Comparison of ENCODE assay signal across 8 cellular contexts in the genomic region with DNA sequence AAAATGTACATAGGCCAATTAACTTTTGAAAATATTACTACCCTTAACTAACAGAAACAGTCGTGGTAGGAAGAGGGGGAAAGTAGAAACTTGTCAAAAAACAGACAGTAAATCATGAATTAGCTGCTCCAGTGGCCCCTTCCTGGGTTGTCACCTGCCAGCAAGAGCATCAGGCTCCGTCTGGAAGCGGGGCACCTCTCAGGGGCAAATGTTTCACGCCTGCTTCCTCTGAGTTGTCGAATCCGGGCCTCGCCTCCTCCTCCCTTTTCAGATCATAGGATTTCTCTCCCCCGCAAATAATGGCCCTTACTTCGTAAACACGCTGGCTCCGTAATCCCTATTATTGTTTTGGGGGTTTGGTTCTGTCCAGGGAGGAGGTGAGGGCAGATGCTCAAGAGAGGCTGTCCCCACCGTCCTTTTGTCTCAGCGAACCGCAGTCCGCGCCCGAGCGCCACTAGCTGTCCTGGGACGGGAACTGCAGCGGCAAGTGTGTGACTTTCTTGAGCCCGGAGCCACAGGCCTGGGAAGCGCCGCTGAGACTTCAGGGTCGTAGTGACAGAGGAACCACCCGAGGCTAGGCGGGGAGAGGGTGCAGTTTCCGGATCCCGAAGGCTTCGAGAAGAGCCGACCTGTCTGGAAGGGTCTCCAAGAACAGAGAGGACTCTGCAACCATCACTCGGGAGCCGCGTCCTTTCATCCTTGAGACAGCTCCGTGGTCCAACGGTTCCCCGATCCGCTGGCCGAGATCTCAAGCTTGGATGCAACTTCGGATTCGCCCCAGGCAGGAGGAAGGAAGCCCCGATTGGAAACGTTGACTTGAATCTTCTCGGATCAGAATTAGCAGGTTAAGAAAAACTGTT.
DNase-seq lines count a peak whose midpoint lies in the region; ATAC-seq, FAIRE-seq and TF ChIP-seq lines count a peak whose summit lies in the region.

No MANE protein-coding gene starts in this region.

- peak; percentile 66 to 81 for TF ChIP-seq CTCF in brain (conservative IDR thresholded peaks at IDR 0.05)
- peak in 9 of 11 experiments; percentile 17 to 68 (median 49) for TF ChIP-seq CTCF in spleen (IDR thresholded peaks at IDR 0.05 in 8 of 11, conservative IDR thresholded peaks at IDR 0.05 in 3 of 11)

- peak overlapping the region; percentile 30 to 72 (median 47) for H3K4me3 ChIP-seq in spleen

- intact Hi-C loops in spleen (cut with DNase I; ENCODE audit: low total_unique reads) = no loop called here

- H3K36me3 Mint-ChIP-seq in brain = no peaks in the 10 kb centered on the region

- peaks cover 39% of the 10 kb centered on the region for H3K27me3 Mint-ChIP-seq in brain

- peaks cover 26% of the 10 kb centered on the region for H3K4me1 Mint-ChIP-seq in brain

- 1 to 2% (median 1%) methylated on average over 30 to 43 of the region's 43 CpGs for WGBS in spleen, 5 donors

- peak overlapping the region in 7 of 8 donors; percentile 7 to 63 (median 58) for H3K27ac ChIP-seq in spleen

- peaks cover 0 to 32% (median 6%) of the 10 kb centered on the region in 7 donors for H3K27me3 ChIP-seq in spleen (replicated peaks in 1 of 7)

- DNase-seq in A172 (ENCODE audit: low spot score) (peak; percentile 77), GM18507 (ENCODE audit: extremely low spot score, insufficient read length, low read depth) (peak; percentile 68), NCI-H2081 treated with DMSO at 0.1 percent for 48 hours (lab: John Stamatoyannopoulos, UW) (peak; percentile 78), UCSD-AML1 (lab: John Stamatoyannopoulos, UW; ENCODE audit: unreplicated experiment) (peak; percentile 81), iPS-NIHi7 (ENCODE audit: extremely low spot score) (peak; percentile 78), spleen (peak; percentile 92)

- H3K36me3 ChIP-seq in spleen = no peaks in the 10 kb centered on the region

- FAIRE-seq in GM18507 (lab: Jason Lieb, UNC) = no peak

- H3K27ac Mint-ChIP-seq in brain = peak overlapping the region; percentile 91 to 99 (median 92)

- H3K9me3 Mint-ChIP-seq in brain = peaks cover 0 to 26% (median 0%) of the 10 kb centered on the region in 5 experiments

- no peak for TF ChIP-seq POLR2A in spleen (IDR thresholded peaks at IDR 0.05)

- peak; percentile 65 for ATAC-seq in HG03025 (IDR thresholded peaks at IDR 0.05; ENCODE audit: low FRiP score, unreplicated experiment)

- peaks cover 0 to 8% (median 0%) of the 10 kb centered on the region in 8 donors for H3K9me3 ChIP-seq in spleen

- H3K4me1 ChIP-seq in spleen = peaks cover 0 to 19% (median 14%) of the 10 kb centered on the region in 6 donors

- H3K4me3 Mint-ChIP-seq in brain = peak overlapping the region; percentile 90 to 97 (median 92)

Comparison
In these comparisons a context has a peak if more than half of its experiments do, and no peak if none do; other contexts are left out.
1. Peak in every context shown above with its lines: DNase-seq, ATAC-seq, H3K4me3 ChIP-seq and H3K27ac ChIP-seq.